Comparison of ENCODE assay signal across 8 cellular contexts in the genomic region with DNA sequence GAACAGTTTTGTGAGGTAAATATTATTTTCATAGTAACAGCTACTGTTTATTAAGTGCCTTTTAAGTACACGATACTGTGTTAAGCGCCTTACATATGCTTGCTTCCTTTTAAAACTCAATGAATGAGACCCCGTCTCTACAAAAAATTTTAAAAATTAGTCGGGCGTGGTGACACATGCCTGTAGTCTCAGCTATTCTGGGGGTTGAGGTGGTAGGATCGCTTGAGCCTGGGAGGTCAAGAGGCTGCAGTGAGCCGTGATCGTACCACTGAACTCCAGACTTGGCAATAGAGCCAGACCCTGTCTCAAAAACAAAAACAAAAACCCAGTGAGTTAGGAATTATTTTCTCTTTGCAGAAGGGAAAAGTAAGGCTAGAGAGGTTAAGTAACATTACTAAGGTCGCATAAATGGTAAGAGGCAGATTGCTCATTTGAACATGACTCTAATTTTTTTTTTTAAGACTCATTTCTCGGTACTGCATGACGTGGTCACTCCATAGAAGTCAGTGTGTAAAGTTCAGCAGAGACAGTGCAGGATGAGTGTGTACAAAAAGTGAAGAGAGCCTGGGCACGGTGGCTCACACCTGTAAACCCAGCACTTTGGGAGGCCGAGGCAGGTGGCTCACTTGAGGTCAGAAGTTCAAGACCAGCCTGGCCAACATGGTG. TPM values are rescaled to one million over a fixed set of nuclear protein-coding genes. Genes with fewer than 3 reads are reported as not detected.
DNase-seq lines count a peak whose midpoint lies in the region; ATAC-seq, FAIRE-seq and TF ChIP-seq lines count a peak whose summit lies in the region.

No MANE protein-coding gene starts in this region.

- H3K27me3 Mint-ChIP-seq in activated T-cell treated with anti-CD3 and anti-CD28 coated beads, Interleukin-2, amount 50 U/mL, for 72 hours (ENCODE audit: low read depth): no peaks in the 10 kb centered on the region

- no peaks in the 10 kb centered on the region for H3K79me2 ChIP-seq in HepG2 (ENCODE audit: insufficient read depth, low read length)

- peaks cover 32% of the 10 kb centered on the region for H3K4me1 Mint-ChIP-seq in activated T-cell treated with anti-CD3 and anti-CD28 coated beads, Interleukin-2, amount 50 U/mL, for 72 hours (ENCODE audit: low read depth)

- H3K4me3 ChIP-seq in right cardiac atrium (ENCODE audit: low read length): peak overlapping the region; percentile 58
- no peak overlapping the region for H3K4me3 ChIP-seq in right atrium auricular region
- peak overlapping the region; percentile 59 to 80 (median 66); a peak in 5 of 6 replicates for H3K4me3 ChIP-seq in HepG2 (replicated peaks in 1 of 3; ENCODE audit: insufficient read depth in 1 of 3, low read depth in 2 of 3, low read length in 3 of 3)

- CTCF ChIA-PET in HepG2 (lab: Yijun Ruan, JAX; ENCODE audit: low intra/inter-chr PET ratio, low total read pairs): no interaction called here

- H3K9me3 ChIP-seq in right cardiac atrium (ENCODE audit: control insufficient read depth, low read length): no peaks in the 10 kb centered on the region
- no peaks in the 10 kb centered on the region for H3K9me3 ChIP-seq in right atrium auricular region
- H3K9me3 ChIP-seq in HepG2 (ENCODE audit: low read length): no peaks in the 10 kb centered on the region

- POLR2A ChIA-PET in HepG2 (lab: Yijun Ruan, JAX): interaction anchor here (0.6 to 1.3 kb wide), 5 partner anchors 11 to 314 kb away, joined by 3 to 6 read pairs (median 3); a partner anchor contains a TSS

- H2AFZ ChIP-seq in HepG2 (ENCODE audit: low read length): peak overlapping the region; percentile 90

- no peak for DNase-seq in right cardiac atrium
- DNase-seq in right atrium auricular region (ENCODE audit: low spot score): no peak
- DNase-seq in activated T-cell treated with anti-CD3 and anti-CD28 coated beads, Interleukin-2, amount 50 U/mL, for 72 hours: no peak
- no peak for DNase-seq in HepG2 (ENCODE audit: low spot score)
- no peak for DNase-seq in occipital lobe (lab: John Stamatoyannopoulos, UW)

- H3K9me3 Mint-ChIP-seq in activated T-cell treated with anti-CD3 and anti-CD28 coated beads, Interleukin-2, amount 50 U/mL, for 72 hours: no peaks in the 10 kb centered on the region

- TF ChIP-seq CTCF in right atrium auricular region (IDR thresholded peaks at IDR 0.05) (no peak), HepG2 (CRISPR knock-in tag; IDR thresholded peaks at IDR 0.05) (no peak)

- BruUV-seq in HepG2 (replicated peaks; lab: Mats Ljungman, UMichigan): no TSS peak

- H3K4me1 ChIP-seq in right cardiac atrium (ENCODE audit: control insufficient read depth, insufficient read depth, low read length) (no peaks in the 10 kb centered on the region), right atrium auricular region (peaks cover 0 to 13% of the 10 kb centered on the region in 2 donors), HepG2 (ENCODE audit: insufficient read depth, low read length) (peaks cover 21% of the 10 kb centered on the region)

- no peaks in the 10 kb centered on the region for H3K36me3 ChIP-seq in right atrium auricular region
- H3K36me3 ChIP-seq in HepG2 (replicated peaks in 1 of 2; ENCODE audit: control insufficient read depth in 1 of 2, insufficient read depth in 2 of 2, low read length in 2 of 2): 0 out of 5 replicates have a peak, but pooled peaks cover 0 to 1% of the 10 kb centered on the region in 2 experiments

- H3K27ac Mint-ChIP-seq in activated T-cell treated with anti-CD3 and anti-CD28 coated beads, Interleukin-2, amount 50 U/mL, for 72 hours: peak overlapping the region; percentile 3

- peak overlapping the region; percentile 81 for H3K9ac ChIP-seq in HepG2 (ENCODE audit: insufficient read depth, low read depth, low read length)

- WGBS in right cardiac atrium: 84% methylated on average over 13 of the region's 13 CpGs
- 94% methylated on average over 13 of the region's 13 CpGs for whole genome bisulfite sequencing in HepG2 (ENCODE audit: low lambda C conversion rate)

- H4K20me1 ChIP-seq in HepG2 (ENCODE audit: insufficient read depth, low read length): no peaks in the 10 kb centered on the region

- no peak for TF ChIP-seq EP300 in HepG2 (IDR thresholded peaks at IDR 0.05; ENCODE audit: low read depth in 2 of 2, low read length in 2 of 2)
- no peak for TF ChIP-seq EP300 in HepG2 (CRISPR knock-in tag; IDR thresholded peaks at IDR 0.05; ENCODE audit: borderline replicate concordance)

- no peaks in the 10 kb centered on the region for H3K36me3 Mint-ChIP-seq in activated T-cell treated with anti-CD3 and anti-CD28 coated beads, Interleukin-2, amount 50 U/mL, for 72 hours (ENCODE audit: insufficient read depth in 2 of 2)

- in situ Hi-C loops in HepG2 (cut with HindIII; ENCODE audit: extremely low pct_ligation_motif_present, low pct_unique_long_range_greater_than_20kb): no loop called here

- no peak overlapping the region for H3K27ac ChIP-seq in right cardiac atrium (ENCODE audit: low read length)
- H3K27ac ChIP-seq in right atrium auricular region: no peak overlapping the region
- peak overlapping the region; percentile 82 for H3K27ac ChIP-seq in HepG2 (ENCODE audit: extremely low read length, insufficient read depth, low read length)

- H3K27me3 ChIP-seq in right cardiac atrium (ENCODE audit: control insufficient read depth, insufficient read depth): no peaks in the 10 kb centered on the region
- no peaks in the 10 kb centered on the region for H3K27me3 ChIP-seq in right atrium auricular region
- no peaks in the 10 kb centered on the region for H3K27me3 ChIP-seq in HepG2 (ENCODE audit: control insufficient read depth in 1 of 2, insufficient read depth in 2 of 2, low read length in 2 of 2)

- FAIRE-seq in HepG2 (lab: Jason Lieb, UNC): no peak

- no peak for TF ChIP-seq RAD21 in HepG2 (CRISPR knock-in tag; IDR thresholded peaks at IDR 0.05)

- peak overlapping the region; percentile 81 to 92 for H3K4me3 Mint-ChIP-seq in activated T-cell treated with anti-CD3 and anti-CD28 coated beads, Interleukin-2, amount 50 U/mL, for 72 hours

- intact Hi-C loops in right cardiac atrium (cut with DNase I) (no loop called here), HepG2 (cut with micrococcal nuclease; ENCODE audit: unreplicated experiment) (loop anchor here (10.0 kb wide), 1 partner anchor 54 kb away; no protein-coding TSS in a partner anchor)

- ATAC-seq in right cardiac atrium: no peak
- ATAC-seq in activated T-cell treated with anti-CD3 and anti-CD28 coated beads, Interleukin-2, amount 50 U/mL, for 72 hours (replicated peaks in 1 of 2): no peak
- ATAC-seq in HepG2: no peak
- ATAC-seq in GM18873 (IDR thresholded peaks at IDR 0.05; ENCODE audit: low FRiP score, unreplicated experiment): no peak
- ATAC-seq in GM18517 (IDR thresholded peaks at IDR 0.05; ENCODE audit: unreplicated experiment): no peak
- no peak for ATAC-seq in GM21526 (IDR thresholded peaks at IDR 0.05; ENCODE audit: low FRiP score, unreplicated experiment)

- peak overlapping the region; percentile 77 for H3K4me2 ChIP-seq in HepG2 (ENCODE audit: low read depth, low read length)

- TF ChIP-seq POLR2A in HepG2 (IDR thresholded peaks at IDR 0.05; ENCODE audit: insufficient read depth in 1 of 2, low read depth in 2 of 2, low read length in 2 of 2): no peak

TF ChIP-seq in HepG2, 621 proteins besides CTCF, POLR2A, EP300 and RAD21 (continues in another document):
- TF ChIP-seq ZNF749 (CRISPR knock-in tag; IDR thresholded peaks at IDR 0.05; ENCODE audit: borderline replicate concordance) (0 out of 2 replicates have a peak, but pooled peaks have one; percentile 13), ZNF616 (CRISPR knock-in tag; IDR thresholded peaks at IDR 0.05; ENCODE audit: low read depth) (no peak), ZC3H4 (CRISPR knock-in tag; IDR thresholded peaks at IDR 0.05; ENCODE audit: borderline replicate concordance) (0 out of 2 replicates have a peak, but pooled peaks have one; percentile 26), ZBTB38 (CRISPR knock-in tag; IDR thresholded peaks at IDR 0.05) (peak; percentile 92), FIP1L1 (IDR thresholded peaks at IDR 0.05; ENCODE audit: borderline replicate concordance, insufficient read depth, low read depth, low read length) (no peak), PRPF4 (IDR thresholded peaks at IDR 0.05; ENCODE audit: low read depth, low read length, poor library complexity, severe bottlenecking) (peak; percentile 89), CHD2 (IDR thresholded peaks at IDR 0.05; ENCODE audit: low read depth, low read length) (no peak), MXD4 (CRISPR knock-in tag; IDR thresholded peaks at IDR 0.05) (no peak), CCDC6 (CRISPR knock-in tag; IDR thresholded peaks at IDR 0.05) (no peak), MAZ (IDR thresholded peaks at IDR 0.05; ENCODE audit: borderline replicate concordance, low read depth, low read length) (no peak), MAZ (CRISPR knock-in tag; IDR thresholded peaks at IDR 0.05; ENCODE audit: low read depth) (no peak)

RNA-seq across cellular contexts. Expression of a gene that starts 1.1 kb away (rescaled TPM):
- total RNA-seq in right cardiac atrium: 1 to 10 TPM; 3.0 to 5.4 (median 4.5) TPM
- polyA plus RNA-seq in right cardiac atrium: 3.6 TPM
- 1 to 10 TPM; 2.3 to 4.7 TPM for total RNA-seq in right atrium auricular region
- 1 to 10 TPM; 4.4 to 9.9 TPM for total RNA-seq in activated T-cell treated with anti-CD3 and anti-CD28 coated beads, Interleukin-2, amount 50 U/mL, for 72 hours
- total RNA-seq in HepG2 (2016; rRNA removed; fragmentation: Illumina TruSeq; extraction: Trizol): 14.0 and 14.7 TPM in 2 replicates
- 1.9 and 2.3 TPM in 2 replicates for total RNA-seq in HepG2 (2016; cell fraction: cytosol; rRNA removed; fragmentation: Illumina TruSeq; extraction: Trizol; ENCODE audit: low read depth)
- 13.3 and 14.9 TPM in 2 replicates for total RNA-seq in HepG2 (2016; cell fraction: insoluble cytoplasmic fraction; rRNA removed; fragmentation: Illumina TruSeq; extraction: Trizol)
- 5.6 and 5.7 TPM in 2 replicates for total RNA-seq in HepG2 (2016; cell fraction: membrane; rRNA removed; fragmentation: Illumina TruSeq; extraction: Trizol)
- total RNA-seq in HepG2 (2016; cell fraction: nucleus; rRNA removed; fragmentation: Illumina TruSeq; extraction: Trizol): 20.0 and 27.8 TPM in 2 replicates
- 19.0 and 21.6 TPM in 2 replicates for polyA plus RNA-seq in HepG2 (2011; rRNA removed)
- 6.3 and 7.9 TPM in 2 replicates for polyA plus RNA-seq in HepG2 (2011; cell fraction: cytosol; rRNA removed)
- polyA plus RNA-seq in HepG2 (2011; cell fraction: nucleus; rRNA removed): 37.6 and 40.5 TPM in 2 replicates
- polyA plus RNA-seq in HepG2 (2012): 10.4 and 13.7 TPM in 2 replicates
- polyA plus RNA-seq in HepG2 (2016; cell fraction: cytosol; fragmentation: Illumina TruSeq; extraction: Trizol; ENCODE audit: low read depth): 1.4 and 2.0 TPM in 2 replicates
- polyA plus RNA-seq in HepG2 (2016; cell fraction: insoluble cytoplasmic fraction; fragmentation: Illumina TruSeq; extraction: Trizol; ENCODE audit: low read depth): 12.8 and 14.8 TPM in 2 replicates
- polyA plus RNA-seq in HepG2 (2016; cell fraction: membrane; fragmentation: Illumina TruSeq; extraction: Trizol; ENCODE audit: low read depth): 3.1 and 4.1 TPM in 2 replicates
- polyA plus RNA-seq in HepG2 (2016; cell fraction: nucleus; fragmentation: Illumina TruSeq; extraction: Trizol; ENCODE audit: insufficient read depth, low read depth): 48.0 and 48.1 TPM in 2 replicates
- polyA minus RNA-seq in HepG2 (2011; rRNA and poly(A)+ RNA removed; ENCODE audit: low replicate concordance): 3.8 and 10.3 TPM in 2 replicates
- polyA minus RNA-seq in HepG2 (2011; cell fraction: cytosol; rRNA and poly(A)+ RNA removed): 7.0 and 9.4 TPM in 2 replicates
- polyA minus RNA-seq in HepG2 (2011; cell fraction: nucleus; rRNA and poly(A)+ RNA removed): 63.9 and 66.6 TPM in 2 replicates
- 9.5 TPM for total RNA-seq in occipital lobe

Comparison
In these comparisons a context has a peak if more than half of its experiments do, and no peak if none do; other contexts are left out.
1. H3K4me3 ChIP-seq: peak in right cardiac atrium (single experiment) and HepG2 (3 of 3); none in right atrium auricular region (0 of 2).